1 cellular context compared by ENCODE assay signal in genomic region chr6:73653571-73654424, GRCh38.
TF ChIP-seq lines count a peak whose summit lies in the region.

SLC17A5 (minus strand) TSS chr6:73653992; CDS start chr6:73653886, 106 bp downstream.

TF ChIP-seq in K562, 482 proteins besides CTCF, POLR2A, EP300 and RAD21 (continued from another document and continues in another):
- TF ChIP-seq GTF2E2 (tag; IDR thresholded peaks at IDR 0.05) (0 out of 2 replicates have a peak, but pooled peaks have one; percentile 51), NFYB (IDR thresholded peaks at IDR 0.05; ENCODE audit: extremely low read depth, insufficient read length) (no peak), EP400 (IDR thresholded peaks at IDR 0.05) (peak; percentile 61; the same call in 1 of the 2 replicates), PURB (CRISPR knock-in tag; IDR thresholded peaks at IDR 0.05; ENCODE audit: low read depth) (no peak), CEBPB (tag; IDR thresholded peaks at IDR 0.05) (peak; percentile 96; the same call in 1 of the 2 replicates), BCOR (IDR thresholded peaks at IDR 0.05) (0 out of 2 replicates have a peak, but pooled peaks have one; percentile 40), MAZ (CRISPR knock-in tag; conservative IDR thresholded peaks at IDR 0.05 in 1 of 2, IDR thresholded peaks at IDR 0.05 in 1 of 2) (peak; percentile 45 to 71), AFF4 (CRISPR knock-in tag; IDR thresholded peaks at IDR 0.05) (no peak), ZNF224 (CRISPR knock-in tag; IDR thresholded peaks at IDR 0.05) (no peak), ZNF512 (tag; IDR thresholded peaks at IDR 0.05) (no peak), ZBTB33 (CRISPR knock-in tag; IDR thresholded peaks at IDR 0.05) (peak; percentile 32; the same call in 1 of the 2 replicates), POLR2B (IDR thresholded peaks at IDR 0.05; ENCODE audit: low read depth, partially characterized antibody) (peak; percentile 55), ZBTB11 (CRISPR knock-in tag; IDR thresholded peaks at IDR 0.05) (peak in 1 of 3 experiments; percentile 32; a peak in 2 of 6 replicates), L3MBTL2 (IDR thresholded peaks at IDR 0.05) (peak; percentile 96), NRF1 (conservative IDR thresholded peaks at IDR 0.05 in 1 of 2, IDR thresholded peaks at IDR 0.05 in 1 of 2) (peak; percentile 83 to 86), LEF1 (IDR thresholded peaks at IDR 0.05) (no peak), TBP (optimal IDR thresholded peaks at IDR 0.05; ENCODE audit: low read depth, low read length) (peak; percentile 75), ZFX (CRISPR knock-in tag; IDR thresholded peaks at IDR 0.05) (peak; percentile 72), PHTF2 (CRISPR knock-in tag; IDR thresholded peaks at IDR 0.05) (no peak), RBBP5 (IDR thresholded peaks at IDR 0.05; ENCODE audit: borderline replicate concordance, insufficient read depth, low read length, poor library complexity, severe bottlenecking) (no peak), ZNF12 (CRISPR knock-in tag; IDR thresholded peaks at IDR 0.05) (peak; percentile 71), NFIC (IDR thresholded peaks at IDR 0.05) (peak; percentile 25; the same call in 1 of the 2 replicates), ZBTB7A (IDR thresholded peaks at IDR 0.05; ENCODE audit: borderline replicate concordance, control insufficient read depth, low read depth, low read length) (0 out of 2 replicates have a peak, but pooled peaks have one; percentile 47), E2F5 (CRISPR knock-in tag; IDR thresholded peaks at IDR 0.05) (peak; percentile 24; the same call in 1 of the 2 replicates), ZNF174 (CRISPR knock-in tag; IDR thresholded peaks at IDR 0.05) (no peak), TEAD1 (CRISPR knock-in tag; IDR thresholded peaks at IDR 0.05) (peak; percentile 15 to 77; a peak in 2 of 4 replicates), PHF8 (IDR thresholded peaks at IDR 0.05; ENCODE audit: borderline replicate concordance, low read length) (peak; percentile 81; the same call in 1 of the 2 replicates), ZBTB12 (CRISPR knock-in tag; IDR thresholded peaks at IDR 0.05) (0 out of 2 replicates have a peak, but pooled peaks have one; percentile 21), ZNF695 (CRISPR knock-in tag; IDR thresholded peaks at IDR 0.05) (no peak), ZNF592 (IDR thresholded peaks at IDR 0.05) (peak; percentile 86), ZNF197 (CRISPR knock-in tag; IDR thresholded peaks at IDR 0.05; ENCODE audit: low read depth) (0 out of 2 replicates have a peak, but pooled peaks have one; percentile 42), SMAD2 (IDR thresholded peaks at IDR 0.05; ENCODE audit: low read depth, low read length) (no peak), RNF2 (IDR thresholded peaks at IDR 0.05) (peak; percentile 69), ZNF184 (CRISPR knock-in tag; IDR thresholded peaks at IDR 0.05) (no peak), ETV1 (tag; conservative IDR thresholded peaks at IDR 0.05; ENCODE audit: low read depth) (no peak), NR4A1 (CRISPR knock-in tag; IDR thresholded peaks at IDR 0.05) (no peak), NR4A1 (tag; IDR thresholded peaks at IDR 0.05) (peak; percentile 14; the same call in 1 of the 2 replicates), ZNF175 (CRISPR knock-in tag; IDR thresholded peaks at IDR 0.05; ENCODE audit: low read depth) (no peak), MAFK (IDR thresholded peaks at IDR 0.05; ENCODE audit: low read length) (no peak), DMBX1 (CRISPR knock-in tag; IDR thresholded peaks at IDR 0.05; ENCODE audit: borderline replicate concordance) (peak; percentile 13; the same call in 1 of the 2 replicates), MYNN (IDR thresholded peaks at IDR 0.05) (peak; percentile 35; the same call in 1 of the 2 replicates), MYNN (CRISPR knock-in tag; IDR thresholded peaks at IDR 0.05) (no peak), ARID1B (IDR thresholded peaks at IDR 0.05) (0 out of 2 replicates have a peak, but pooled peaks have one; percentile 7), HNRNPK (IDR thresholded peaks at IDR 0.05; ENCODE audit: low read depth, low read length, poor library complexity, severe bottlenecking) (no peak), TFAM (CRISPR knock-in tag; conservative IDR thresholded peaks at IDR 0.05) (no peak), SUPT5H (IDR thresholded peaks at IDR 0.05) (peak; percentile 83), ZNF644 (tag; IDR thresholded peaks at IDR 0.05; ENCODE audit: low read depth) (no peak), EGR1 (conservative IDR thresholded peaks at IDR 0.05) (peak; percentile 54), KDM2B (CRISPR knock-in tag; IDR thresholded peaks at IDR 0.05) (peak; percentile 90), THAP7 (CRISPR knock-in tag; IDR thresholded peaks at IDR 0.05) (no peak)
